Comparison of ENCODE assay signal across 1 cellular context in genomic region chr1:3287095-3287494, GRCh38.
DNase-seq lines count a peak whose midpoint lies in the region; ATAC-seq, FAIRE-seq and TF ChIP-seq lines count a peak whose summit lies in the region.
"Not testable (repeated sequence)": the region's sequence is repeated elsewhere in the genome, so short reads cannot be mapped to it uniquely, and the experiment has no call there.

No MANE protein-coding gene starts in this region.

- not testable (repeated sequence) for ATAC-seq in HepG2

- not testable (repeated sequence) for TF ChIP-seq POLR2A in HepG2 (IDR thresholded peaks at IDR 0.05; ENCODE audit: insufficient read depth in 1 of 2, low read depth in 2 of 2, low read length in 2 of 2)

- 87% methylated on average over 12 of the region's 33 CpGs for WGBS in HepG2 (ENCODE audit: low lambda C conversion rate)

- FAIRE-seq in HepG2 (lab: Jason Lieb, UNC) = not testable (repeated sequence)

- CTCF ChIA-PET in HepG2 (lab: Yijun Ruan, JAX; ENCODE audit: low intra/inter-chr PET ratio, low total read pairs) = not testable (repeated sequence)

- TF ChIP-seq EP300 in HepG2 (IDR thresholded peaks at IDR 0.05; ENCODE audit: low read depth in 2 of 2, low read length in 2 of 2); HepG2 (CRISPR knock-in tag; IDR thresholded peaks at IDR 0.05; ENCODE audit: borderline replicate concordance): not testable (repeated sequence)

- H3K4me3 ChIP-seq in HepG2 (replicated peaks in 1 of 3; ENCODE audit: insufficient read depth in 1 of 3, low read depth in 2 of 3, low read length in 3 of 3) = not testable (repeated sequence)

- H3K9me3 ChIP-seq in HepG2 (ENCODE audit: low read length) = not testable (repeated sequence)

- not testable (repeated sequence) for BruUV-seq in HepG2 (replicated peaks; lab: Mats Ljungman, UMichigan)

- not testable (repeated sequence) for H3K27me3 ChIP-seq in HepG2 (ENCODE audit: control insufficient read depth in 1 of 2, insufficient read depth in 2 of 2, low read length in 2 of 2)

- not testable (repeated sequence) for H3K4me2 ChIP-seq in HepG2 (ENCODE audit: low read depth, low read length)

- H3K79me2 ChIP-seq in HepG2 (ENCODE audit: insufficient read depth, low read length) = not testable (repeated sequence)

- intact Hi-C loops in HepG2 (cut with micrococcal nuclease; ENCODE audit: unreplicated experiment) = not testable (repeated sequence)

- not testable (repeated sequence) for H3K36me3 ChIP-seq in HepG2 (replicated peaks in 1 of 2; ENCODE audit: control insufficient read depth in 1 of 2, insufficient read depth in 2 of 2, low read length in 2 of 2)

- not testable (repeated sequence) for H3K27ac ChIP-seq in HepG2 (ENCODE audit: extremely low read length, insufficient read depth, low read length)

- not testable (repeated sequence) for H2AFZ ChIP-seq in HepG2 (ENCODE audit: low read length)

- POLR2A ChIA-PET in HepG2 (lab: Yijun Ruan, JAX) = not testable (repeated sequence)

- not testable (repeated sequence) for H4K20me1 ChIP-seq in HepG2 (ENCODE audit: insufficient read depth, low read length)

- peaks cover 66% of the 10 kb centered on the region for H3K4me1 ChIP-seq in HepG2 (ENCODE audit: insufficient read depth, low read length)

- not testable (repeated sequence) for H3K9ac ChIP-seq in HepG2 (ENCODE audit: insufficient read depth, low read depth, low read length)

- in situ Hi-C loops in HepG2 (cut with HindIII; ENCODE audit: extremely low pct_ligation_motif_present, low pct_unique_long_range_greater_than_20kb) = loop anchor here (25.0 kb wide), 1 partner anchor 225 kb away; the partner anchor contains the start of gene PRDM16

- TF ChIP-seq CTCF in HepG2 (CRISPR knock-in tag; IDR thresholded peaks at IDR 0.05) = not testable (repeated sequence)

- not testable (repeated sequence) for TF ChIP-seq RAD21 in HepG2 (CRISPR knock-in tag; IDR thresholded peaks at IDR 0.05)

- not testable (repeated sequence) for DNase-seq in HepG2 (ENCODE audit: low spot score)

TF ChIP-seq in HepG2, 621 proteins besides CTCF, POLR2A, EP300 and RAD21:
- TF ChIP-seq HNRNPL (IDR thresholded peaks at IDR 0.05; ENCODE audit: low read depth, low read length) = peak; percentile 77; the same call in 1 of the 2 replicates
TF ChIP-seq in HepG2: peak in this region for 1; not testable (repeated sequence) for 620.
